Comparison of ENCODE assay signal across 21 cellular contexts in genomic region chr12:9001233-9001632, GRCh38.
"Had no signal": no experiment of that assay in that cellular context is flagged by ENCODE, and none has a peak within 500 bp of the region (broad histone marks: within the 10 kb centered on the region; RNA-seq: fewer than 3 reads in every experiment).

No MANE protein-coding gene starts in this region.

- H3K4me3 Mint-ChIP-seq: memory B cell, mesothelial cell of epicardium, nephron had no signal

- H3K27ac Mint-ChIP-seq: memory B cell, mesothelial cell of epicardium, nephron had no signal

- H3K4me3 ChIP-seq: dorsolateral prefrontal cortex, heart left ventricle, lower lobe of right lung, right atrium auricular region, thoracic aorta had no signal

- H3K27me3 ChIP-seq: dorsolateral prefrontal cortex, heart left ventricle, right atrium auricular region had no signal

- ATAC-seq: esophagus mucosa; heart left ventricle; left lobe of liver; lower lobe of right lung; stimulated activated naive CD8-positive, alpha-beta T cell treated with anti-CD3 and anti-CD28 coated beads, Interleukin-15, Interleukin-2, amounts not matched to agents 100 U/mL and 50 U/mL, for 24 hours had no signal

- H3K4me1 ChIP-seq: lower lobe of right lung, right atrium auricular region had no signal

- H3K27ac ChIP-seq: dorsolateral prefrontal cortex, heart left ventricle, lower lobe of right lung, right atrium auricular region, thoracic aorta had no signal

- H3K27me3 Mint-ChIP-seq: memory B cell had no signal

- H3K9me3 Mint-ChIP-seq: memory B cell, mesothelial cell of epicardium, nephron had no signal

- H3K4me1 Mint-ChIP-seq: memory B cell, nephron had no signal

- H3K9me3 ChIP-seq: heart left ventricle, lower lobe of right lung, right atrium auricular region, thoracic aorta had no signal

- H3K36me3 Mint-ChIP-seq: mesothelial cell of epicardium had no signal

- H3K36me3 ChIP-seq: heart left ventricle, lower lobe of right lung, right atrium auricular region, thoracic aorta had no signal

- FAIRE-seq: endometrium, islet of Langerhans, small intestine had no signal

- DNase-seq: central memory CD4-positive, alpha-beta T cell; cortex of kidney; dorsolateral prefrontal cortex; effector CD8-positive, alpha-beta T cell; heart left ventricle; hippocampal formation; lower lobe of right lung; occipital lobe; small intestine; stimulated activated CD4-positive, alpha-beta T cell treated with anti-CD3 and anti-CD28 coated beads, Interleukin-2, amount 100 ng/mL, for 48 hours; stimulated activated naive CD8-positive, alpha-beta T cell treated with anti-CD3 and anti-CD28 coated beads, Interleukin-15, Interleukin-2, amounts not matched to agents 100 U/mL and 50 U/mL, for 24 hours; trophoblast cell had no signal
